Comparison of ENCODE assay signal across 8 cellular contexts in the genomic region with DNA sequence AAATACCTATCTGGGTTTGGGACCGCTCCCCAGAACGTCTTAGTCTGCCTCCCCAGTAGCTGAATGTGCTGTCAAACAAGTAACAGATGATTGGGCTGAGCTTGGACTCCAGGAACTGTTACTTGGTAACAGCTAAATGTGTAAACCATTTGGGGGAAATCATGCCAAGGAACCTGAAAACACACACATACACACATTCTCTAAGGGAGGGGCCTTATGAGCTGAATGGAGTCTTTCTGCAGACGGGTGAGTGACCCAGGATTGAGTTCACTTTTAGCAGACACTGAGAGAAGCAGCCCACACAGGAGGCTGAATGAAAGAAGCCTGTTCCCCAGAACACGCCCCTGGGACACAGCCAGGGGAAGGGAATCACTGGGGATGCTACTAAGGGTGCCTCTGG. TPM values are rescaled to one million over a fixed set of nuclear protein-coding genes. Genes with fewer than 3 reads are reported as not detected.
DNase-seq lines count a peak whose midpoint lies in the region; ATAC-seq and TF ChIP-seq lines count a peak whose summit lies in the region.

No MANE protein-coding gene starts in this region.

- peak overlapping the region; percentile 94 for H3K9ac ChIP-seq in skeletal muscle satellite cell (ENCODE audit: low read depth, low read length)

- H3K9me3 Mint-ChIP-seq in activated CD4-positive, alpha-beta T cell treated with anti-CD3 and anti-CD28 coated beads for 36 hours (ENCODE audit: low read depth) = no peaks in the 10 kb centered on the region

- CTCF ChIA-PET in activated CD4-positive, alpha-beta T cell treated with anti-CD3 and anti-CD28 coated beads for 36 hours (lab: Charles Lee) = interaction anchor here (3.8 kb wide), 1 partner anchor 12 kb away, joined by 25 read pairs; a partner anchor contains a TSS

- no peaks in the 10 kb centered on the region for H3K9me3 ChIP-seq in gastroesophageal sphincter
- H3K9me3 ChIP-seq in skeletal muscle satellite cell (replicated peaks; ENCODE audit: low read length) = no peaks in the 10 kb centered on the region

- H3K27ac Mint-ChIP-seq in activated CD4-positive, alpha-beta T cell treated with anti-CD3 and anti-CD28 coated beads for 36 hours = peak overlapping the region; percentile 70

- POLR2A ChIA-PET in activated CD4-positive, alpha-beta T cell treated with anti-CD3 and anti-CD28 coated beads for 36 hours (lab: Charles Lee) = interaction anchor here (1.6 to 2.3 kb wide), 3 partner anchors 13 to 100 kb away, joined by 3 to 14 read pairs (median 7); a partner anchor contains a TSS

- H3K4me1 Mint-ChIP-seq in activated CD4-positive, alpha-beta T cell treated with anti-CD3 and anti-CD28 coated beads for 36 hours = peaks cover 38% of the 10 kb centered on the region

- TF ChIP-seq CTCF in VCaP (conservative IDR thresholded peaks at IDR 0.05) (no peak), gastroesophageal sphincter (IDR thresholded peaks at IDR 0.05) (no peak)

- no peak for ATAC-seq in activated CD4-positive, alpha-beta T cell treated with anti-CD3 and anti-CD28 coated beads for 36 hours
- ATAC-seq in gastroesophageal sphincter (no peak), GM19351 (IDR thresholded peaks at IDR 0.05; ENCODE audit: unreplicated experiment) (no peak), GM18517 (IDR thresholded peaks at IDR 0.05; ENCODE audit: unreplicated experiment) (no peak)

- 11 to 22% methylated on average over 2 to 4 of the region's 4 CpGs for WGBS in gastroesophageal sphincter (ENCODE audit: low coverage in 1 of 2), 2 donors

- H3K27me3 Mint-ChIP-seq in activated CD4-positive, alpha-beta T cell treated with anti-CD3 and anti-CD28 coated beads for 36 hours = no peaks in the 10 kb centered on the region

- H3K27me3 ChIP-seq in gastroesophageal sphincter = no peaks in the 10 kb centered on the region
- H3K27me3 ChIP-seq in skeletal muscle satellite cell (ENCODE audit: control insufficient read depth, insufficient read depth, low read length) = no peaks in the 10 kb centered on the region

- H3K27ac ChIP-seq in VCaP (peak overlapping the region; percentile 81), gastroesophageal sphincter (peak overlapping the region in 3 of 4 donors; percentile 92 to 96 (median 94))

- H3K4me3 ChIP-seq in gastroesophageal sphincter (peak overlapping the region in 1 of 2 donors; percentile 96), skeletal muscle satellite cell (ENCODE audit: low read length) (peak overlapping the region; percentile 97)

- DNase-seq in activated CD4-positive, alpha-beta T cell treated with anti-CD3 and anti-CD28 coated beads for 36 hours = no peak
- DNase-seq in activated CD4-positive, alpha-beta T cell treated with anti-CD3 and anti-CD28 coated beads for 1 hour = no peak
- no peak for DNase-seq in SIG-M5 treated with dmso at 0.1 percent for 504 hours (lab: John Stamatoyannopoulos, UW; ENCODE audit: unreplicated experiment)

- TF ChIP-seq POLR2A in gastroesophageal sphincter (IDR thresholded peaks at IDR 0.05) = no peak

- peak overlapping the region; percentile 88 for H3K4me2 ChIP-seq in skeletal muscle satellite cell (ENCODE audit: low read length)

- H3K36me3 ChIP-seq in gastroesophageal sphincter (peaks cover 0 to 16% of the 10 kb centered on the region in 2 donors), skeletal muscle satellite cell (ENCODE audit: insufficient read depth, low read length) (peaks cover 19% of the 10 kb centered on the region)

- no peak for TF ChIP-seq EP300 in gastroesophageal sphincter (IDR thresholded peaks at IDR 0.05)

- H3K4me3 Mint-ChIP-seq in activated CD4-positive, alpha-beta T cell treated with anti-CD3 and anti-CD28 coated beads for 36 hours = peak overlapping the region; percentile 90

- H3K36me3 Mint-ChIP-seq in activated CD4-positive, alpha-beta T cell treated with anti-CD3 and anti-CD28 coated beads for 36 hours (ENCODE audit: low read depth) = peaks cover 16% of the 10 kb centered on the region

- H3K4me1 ChIP-seq in gastroesophageal sphincter (peaks cover 0 to 54% (median 22%) of the 10 kb centered on the region in 3 donors), skeletal muscle satellite cell (ENCODE audit: control insufficient read depth, insufficient read depth, low read length) (peaks cover 57% of the 10 kb centered on the region)

- intact Hi-C loops in activated CD4-positive, alpha-beta T cell treated with anti-CD3 and anti-CD28 coated beads for 36 hours (cut with DNase I, micrococcal nuclease) = loop anchor here in 1 of 2 experiments (5.0 kb wide), 1 partner anchor 1100 kb away; no protein-coding TSS in a partner anchor

RNA-seq across cellular contexts. Expression of a gene that starts 1.6 kb away (rescaled TPM):
- total RNA-seq in activated CD4-positive, alpha-beta T cell treated with anti-CD3 and anti-CD28 coated beads for 36 hours = 100 to 1,000 TPM; 189 to 192 TPM
- total RNA-seq in gastroesophageal sphincter = 10 to 100 TPM; 40.8 to 84.0 (median 61.6) TPM
- 289 and 299 TPM in 2 replicates for total RNA-seq in skeletal muscle satellite cell (2012; rRNA removed)

RNA-seq across cellular contexts. Expression of a gene that starts 13.2 kb away (rescaled TPM):
- 1 to 10 TPM in 1 of 2 experiments, under 1 TPM in 1; 0.81 to 1.1 TPM for total RNA-seq in activated CD4-positive, alpha-beta T cell treated with anti-CD3 and anti-CD28 coated beads for 36 hours
- 1 to 10 TPM in 1 of 4 donors, under 1 TPM in 3; 0.19 to 2.2 (median 0.60) TPM for total RNA-seq in gastroesophageal sphincter
- 0.25 and 0.66 TPM in 2 replicates for total RNA-seq in skeletal muscle satellite cell (2012; rRNA removed)

RNA-seq across cellular contexts. Expression of a gene that starts 49.4 kb away (rescaled TPM):
- total RNA-seq in activated CD4-positive, alpha-beta T cell treated with anti-CD3 and anti-CD28 coated beads for 36 hours = 10 to 100 TPM; 55.1 to 77.0 TPM
- total RNA-seq in gastroesophageal sphincter = 10 to 100 TPM; 56.7 to 97.9 (median 64.7) TPM
- total RNA-seq in skeletal muscle satellite cell (2012; rRNA removed) = 32.8 and 33.2 TPM in 2 replicates

RNA-seq across cellular contexts. Expression of a gene that starts 52.0 kb away (rescaled TPM):
- total RNA-seq in activated CD4-positive, alpha-beta T cell treated with anti-CD3 and anti-CD28 coated beads for 36 hours = 10 to 100 TPM; 16.4 to 18.0 TPM
- 10 to 100 TPM; 17.5 to 32.7 (median 22.7) TPM for total RNA-seq in gastroesophageal sphincter
- 22.1 and 23.6 TPM in 2 replicates for total RNA-seq in skeletal muscle satellite cell (2012; rRNA removed)
